Comparison of ENCODE assay signal across 8 cellular contexts in genomic region chr10:23067939-23068775, GRCh38. TPM values are rescaled to one million over a fixed set of nuclear protein-coding genes. Genes with fewer than 3 reads are reported as not detected.
DNase-seq lines count a peak whose midpoint lies in the region; ATAC-seq lines count a peak whose summit lies in the region.

No MANE protein-coding gene starts in this region.

- ATAC-seq in HG02678 (IDR thresholded peaks at IDR 0.05; ENCODE audit: unreplicated experiment) (peak; percentile 66), left lobe of liver (peak; percentile 79), GM18870 (IDR thresholded peaks at IDR 0.05; ENCODE audit: unreplicated experiment) (no peak)

- DNase-seq in GDM1 (lab: John Stamatoyannopoulos, UW) (peak; percentile 55), NCI-H226 (peak; percentile 60), cerebellar cortex (ENCODE audit: low spot score) (peak; percentile 83), left lobe of liver (ENCODE audit: low spot score) (peak; percentile 72)
- DNase-seq in activated CD4-positive, alpha-beta T cell treated with anti-CD3 and anti-CD28 coated beads for 1 hour, result peak; percentile 44
- DNase-seq in stimulated activated CD4-positive, alpha-beta T cell treated with anti-CD3 and anti-CD28 coated beads, Interleukin-4, amount 100 ng/mL, for 4 hours, result peak; percentile 44 to 62

RNA-seq across cellular contexts. Expression of gene MSRB2, which starts 27.2 kb away (rescaled TPM):
- 34.2 TPM for total RNA-seq in left lobe of liver
